8 cellular contexts compared by ENCODE assay signal in genomic region chr16:23182206-23182674, GRCh38. TPM values are rescaled to one million over a fixed set of nuclear protein-coding genes. Genes with fewer than 3 reads are reported as not detected.
DNase-seq lines count a peak whose midpoint lies in the region; ATAC-seq and TF ChIP-seq lines count a peak whose summit lies in the region.

No MANE protein-coding gene starts in this region.

- peaks cover 21% of the 10 kb centered on the region for H3K27me3 ChIP-seq in BJ (ENCODE audit: control insufficient read depth, insufficient read depth, low read length)

- H3K4me3 ChIP-seq in BJ (ENCODE audit: low read depth, low read length) = peak overlapping the region; percentile 17; the same call in 1 of the 2 replicates
- no peak overlapping the region for H3K4me3 ChIP-seq in epithelial cell of proximal tubule (ENCODE audit: low read depth, low read length)
- H3K4me3 ChIP-seq in mucosa of descending colon = no peak overlapping the region

- intact Hi-C loops in mucosa of descending colon (cut with DNase I, micrococcal nuclease) = loop anchor here (1.0 to 2.0 kb wide), 2 partner anchors 252 to 253 kb away; no protein-coding TSS in a partner anchor

- peaks cover 13% of the 10 kb centered on the region for H3K4me1 ChIP-seq in mucosa of descending colon (ENCODE audit: low read depth)

- TF ChIP-seq CTCF in BJ (IDR thresholded peaks at IDR 0.05; ENCODE audit: insufficient read depth, low read depth, low read length) (peak; percentile 65), epithelial cell of proximal tubule (conservative IDR thresholded peaks at IDR 0.05; ENCODE audit: low read depth, low read length) (peak; percentile 84), mucosa of descending colon (IDR thresholded peaks at IDR 0.05) (peak; percentile 98)

- H3K36me3 ChIP-seq in BJ (ENCODE audit: control insufficient read depth, insufficient read depth, low read length) = no peaks in the 10 kb centered on the region
- no peaks in the 10 kb centered on the region for H3K36me3 ChIP-seq in mucosa of descending colon (ENCODE audit: low read depth)

- CTCF ChIA-PET in BJ (lab: Yijun Ruan, JAX) = interaction anchor here (0.7 to 15.0 kb wide), 9 partner anchors 10 to 253 kb away, joined by 3 to 292 read pairs (median 4); no protein-coding TSS in a partner anchor

- ATAC-seq in GM19351 (IDR thresholded peaks at IDR 0.05; ENCODE audit: unreplicated experiment) (peak; percentile 93), HG03558 (IDR thresholded peaks at IDR 0.05; ENCODE audit: extremely low read depth, unreplicated experiment) (peak; percentile 68), mucosa of descending colon (peak; percentile 99)

- POLR2A ChIA-PET in BJ (lab: Charles Lee) = no interaction called here

- DNase-seq in BJ (ENCODE audit: low read depth) = no peak
- peak; percentile 41 for DNase-seq in NCI-H82 treated with DMSO at 0.1 percent for 48 hours (lab: John Stamatoyannopoulos, UW; ENCODE audit: unreplicated experiment)
- peak; percentile 89 for DNase-seq in activated CD8-positive, alpha-beta memory T cell treated with anti-CD3 and anti-CD28 coated beads, Interleukin-2, amount 50 U/mL, for 48 hours
- no peak for DNase-seq in epithelial cell of proximal tubule (ENCODE audit: low read depth)
- DNase-seq in mucosa of descending colon = peak; percentile 89 to 97 (median 93)
- peak; percentile 85 for DNase-seq in stimulated activated CD8-positive, alpha-beta memory T cell treated with anti-CD3 and anti-CD28 coated beads, Interleukin-4, amount 100 ng/mL, for 48 hours

- no peaks in the 10 kb centered on the region for H3K9me3 ChIP-seq in mucosa of descending colon

RNA-seq across cellular contexts. Expression of gene SCNN1G, which starts 0.3 kb away (rescaled TPM):
- not detected in 2 replicates for polyA plus RNA-seq in BJ (2011; rRNA removed)
- not detected in 2 replicates for polyA minus RNA-seq in BJ (2011; rRNA and poly(A)+ RNA removed)
- total RNA-seq in epithelial cell of proximal tubule (0.07 and 0.17 TPM in 2 replicates), mucosa of descending colon (10 to 100 TPM in 1 of 3 donors, 1 to 10 TPM in 2; 1.9 to 52.4 (median 4.2) TPM)

RNA-seq across cellular contexts. Expression of gene USP31, which starts 33.0 kb away (rescaled TPM):
- polyA plus RNA-seq in BJ (2011; rRNA removed) = 4.3 and 5.4 TPM in 2 replicates
- 8.5 and 10.6 TPM in 2 replicates for polyA minus RNA-seq in BJ (2011; rRNA and poly(A)+ RNA removed)
- total RNA-seq in epithelial cell of proximal tubule (10.6 and 11.8 TPM in 2 replicates), mucosa of descending colon (10 to 100 TPM in 1 of 3 donors, 1 to 10 TPM in 2; 6.5 to 15.1 (median 7.7) TPM)

Comparison
In these comparisons a context has a peak if more than half of its experiments do, and no peak if none do; other contexts are left out.
1. DNase-seq: peak in NCI-H82 treated with DMSO at 0.1 percent for 48 hours (single experiment), activated CD8-positive, alpha-beta memory T cell treated with anti-CD3 and anti-CD28 coated beads, Interleukin-2, amount 50 U/mL, for 48 hours (single experiment), mucosa of descending colon (3 of 3) and stimulated activated CD8-positive, alpha-beta memory T cell treated with anti-CD3 and anti-CD28 coated beads, Interleukin-4, amount 100 ng/mL, for 48 hours (single experiment); none in BJ (single experiment) and epithelial cell of proximal tubule (single experiment).
2. Peak in every context shown above with its lines, with median percentiles within 50 percentile points of each other: CTCF ChIP-seq and ATAC-seq.